1 cellular context compared by ENCODE assay signal in the genomic region with DNA sequence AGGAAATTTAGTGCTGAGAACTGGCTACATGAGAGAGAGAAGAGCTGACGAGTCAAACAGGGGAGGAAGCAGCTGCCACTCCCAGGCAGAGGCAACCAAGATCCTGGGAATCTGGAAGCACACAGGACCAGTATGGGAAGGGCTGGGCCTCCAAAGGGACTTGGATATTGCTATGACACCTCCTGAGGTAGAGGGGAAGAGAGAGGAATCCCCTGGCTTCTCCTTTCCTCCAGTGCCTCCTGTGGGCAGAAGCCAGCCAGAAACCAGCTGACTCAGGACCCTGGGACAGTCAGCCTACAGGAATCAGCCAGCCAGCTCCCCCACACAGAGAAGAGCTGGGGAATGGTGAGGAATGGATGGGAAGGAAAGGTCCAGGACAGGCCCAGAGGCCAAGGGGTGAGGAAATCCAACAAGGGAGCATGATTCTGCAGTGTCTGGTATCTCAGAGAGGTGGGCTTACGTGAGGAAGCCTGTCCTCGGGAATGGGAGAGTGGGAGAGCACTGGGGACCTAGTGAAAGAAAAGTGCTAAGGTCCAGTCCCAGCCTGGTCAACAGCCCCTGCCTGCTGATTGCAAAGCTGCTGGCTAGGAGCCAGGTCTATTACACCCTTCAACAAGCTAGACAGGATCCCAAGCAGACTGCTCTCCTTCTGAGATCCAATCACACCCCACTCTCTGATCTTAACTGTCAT.
A peak's percentile ranks its signal among the peaks of the same experiment; 100 is the strongest.
TF ChIP-seq lines count a peak whose summit lies in the region.

No MANE protein-coding gene starts in this region.

TF ChIP-seq in K562, 482 proteins besides CTCF, POLR2A, EP300 and RAD21 (continued from another document and continues in another):
- TF ChIP-seq U2AF2 (optimal IDR thresholded peaks at IDR 0.05; ENCODE audit: low read depth, low read length) (no peak), POLR2G (IDR thresholded peaks at IDR 0.05; ENCODE audit: low read depth, low read length) (no peak), PHF8 (IDR thresholded peaks at IDR 0.05; ENCODE audit: borderline replicate concordance, low read length) (no peak), RFX7 (CRISPR knock-in tag; IDR thresholded peaks at IDR 0.05) (no peak), POLR3A (IDR thresholded peaks at IDR 0.05; ENCODE audit: borderline replicate concordance, extremely low read depth, insufficient read depth, insufficient read length) (no peak), SIN3B (IDR thresholded peaks at IDR 0.05; ENCODE audit: low read depth) (no peak), MXI1 (IDR thresholded peaks at IDR 0.05; ENCODE audit: low read depth, low read length) (no peak), ATF1 (CRISPR knock-in tag; IDR thresholded peaks at IDR 0.05) (no peak), ATF1 (tag; IDR thresholded peaks at IDR 0.05) (0 out of 2 replicates have a peak, but pooled peaks have one; percentile 13), MIER1 (IDR thresholded peaks at IDR 0.05; ENCODE audit: low read depth) (no peak), MCM7 (IDR thresholded peaks at IDR 0.05) (no peak), POLR2AphosphoS5 (IDR thresholded peaks at IDR 0.05; ENCODE audit: control insufficient read depth, insufficient read depth, low read depth, low read length) (no peak), RB1 (IDR thresholded peaks at IDR 0.05; ENCODE audit: low read depth) (no peak), ZNF644 (tag; IDR thresholded peaks at IDR 0.05; ENCODE audit: low read depth) (no peak), SIX5 (IDR thresholded peaks at IDR 0.05; ENCODE audit: borderline replicate concordance in 1 of 2, insufficient read depth in 1 of 2, low read depth in 1 of 2, low read length in 2 of 2) (no peak), RUNX1 (IDR thresholded peaks at IDR 0.05; ENCODE audit: low read depth) (no peak), FOXA1 (IDR thresholded peaks at IDR 0.05; ENCODE audit: borderline replicate concordance) (no peak), WHSC1 (IDR thresholded peaks at IDR 0.05; ENCODE audit: low read length) (no peak)
- TF ChIP-seq, protein P1, sequence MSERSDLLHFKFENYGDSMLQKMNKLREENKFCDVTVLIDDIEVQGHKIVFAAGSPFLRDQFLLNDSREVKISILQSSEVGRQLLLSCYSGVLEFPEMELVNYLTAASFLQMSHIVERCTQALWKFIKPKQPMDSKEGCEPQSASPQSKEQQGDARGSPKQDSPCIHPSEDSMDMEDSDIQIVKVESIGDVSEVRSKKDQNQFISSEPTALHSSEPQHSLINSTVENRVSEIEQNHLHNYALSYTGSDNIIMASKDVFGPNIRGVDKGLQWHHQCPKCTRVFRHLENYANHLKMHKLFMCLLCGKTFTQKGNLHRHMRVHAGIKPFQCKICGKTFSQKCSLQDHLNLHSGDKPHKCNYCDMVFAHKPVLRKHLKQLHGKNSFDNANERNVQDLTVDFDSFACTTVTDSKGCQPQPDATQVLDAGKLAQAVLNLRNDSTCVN (CRISPR knock-in tag; IDR thresholded peaks at IDR 0.05): 0 out of 2 replicates have a peak, but pooled peaks have one; percentile 9
- TF ChIP-seq, protein P2, sequence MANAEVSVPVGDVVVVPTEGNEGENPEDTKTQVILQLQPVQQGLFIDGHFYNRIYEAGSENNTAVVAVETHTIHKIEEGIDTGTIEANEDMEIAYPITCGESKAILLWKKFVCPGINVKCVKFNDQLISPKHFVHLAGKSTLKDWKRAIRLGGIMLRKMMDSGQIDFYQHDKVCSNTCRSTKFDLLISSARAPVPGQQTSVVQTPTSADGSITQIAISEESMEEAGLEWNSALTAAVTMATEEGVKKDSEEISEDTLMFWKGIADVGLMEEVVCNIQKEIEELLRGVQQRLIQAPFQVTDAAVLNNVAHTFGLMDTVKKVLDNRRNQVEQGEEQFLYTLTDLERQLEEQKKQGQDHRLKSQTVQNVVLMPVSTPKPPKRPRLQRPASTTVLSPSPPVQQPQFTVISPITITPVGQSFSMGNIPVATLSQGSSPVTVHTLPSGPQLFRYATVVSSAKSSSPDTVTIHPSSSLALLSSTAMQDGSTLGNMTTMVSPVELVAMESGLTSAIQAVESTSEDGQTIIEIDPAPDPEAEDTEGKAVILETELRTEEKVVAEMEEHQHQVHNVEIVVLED (CRISPR knock-in tag; IDR thresholded peaks at IDR 0.05): no peak
- TF ChIP-seq, protein P3, sequence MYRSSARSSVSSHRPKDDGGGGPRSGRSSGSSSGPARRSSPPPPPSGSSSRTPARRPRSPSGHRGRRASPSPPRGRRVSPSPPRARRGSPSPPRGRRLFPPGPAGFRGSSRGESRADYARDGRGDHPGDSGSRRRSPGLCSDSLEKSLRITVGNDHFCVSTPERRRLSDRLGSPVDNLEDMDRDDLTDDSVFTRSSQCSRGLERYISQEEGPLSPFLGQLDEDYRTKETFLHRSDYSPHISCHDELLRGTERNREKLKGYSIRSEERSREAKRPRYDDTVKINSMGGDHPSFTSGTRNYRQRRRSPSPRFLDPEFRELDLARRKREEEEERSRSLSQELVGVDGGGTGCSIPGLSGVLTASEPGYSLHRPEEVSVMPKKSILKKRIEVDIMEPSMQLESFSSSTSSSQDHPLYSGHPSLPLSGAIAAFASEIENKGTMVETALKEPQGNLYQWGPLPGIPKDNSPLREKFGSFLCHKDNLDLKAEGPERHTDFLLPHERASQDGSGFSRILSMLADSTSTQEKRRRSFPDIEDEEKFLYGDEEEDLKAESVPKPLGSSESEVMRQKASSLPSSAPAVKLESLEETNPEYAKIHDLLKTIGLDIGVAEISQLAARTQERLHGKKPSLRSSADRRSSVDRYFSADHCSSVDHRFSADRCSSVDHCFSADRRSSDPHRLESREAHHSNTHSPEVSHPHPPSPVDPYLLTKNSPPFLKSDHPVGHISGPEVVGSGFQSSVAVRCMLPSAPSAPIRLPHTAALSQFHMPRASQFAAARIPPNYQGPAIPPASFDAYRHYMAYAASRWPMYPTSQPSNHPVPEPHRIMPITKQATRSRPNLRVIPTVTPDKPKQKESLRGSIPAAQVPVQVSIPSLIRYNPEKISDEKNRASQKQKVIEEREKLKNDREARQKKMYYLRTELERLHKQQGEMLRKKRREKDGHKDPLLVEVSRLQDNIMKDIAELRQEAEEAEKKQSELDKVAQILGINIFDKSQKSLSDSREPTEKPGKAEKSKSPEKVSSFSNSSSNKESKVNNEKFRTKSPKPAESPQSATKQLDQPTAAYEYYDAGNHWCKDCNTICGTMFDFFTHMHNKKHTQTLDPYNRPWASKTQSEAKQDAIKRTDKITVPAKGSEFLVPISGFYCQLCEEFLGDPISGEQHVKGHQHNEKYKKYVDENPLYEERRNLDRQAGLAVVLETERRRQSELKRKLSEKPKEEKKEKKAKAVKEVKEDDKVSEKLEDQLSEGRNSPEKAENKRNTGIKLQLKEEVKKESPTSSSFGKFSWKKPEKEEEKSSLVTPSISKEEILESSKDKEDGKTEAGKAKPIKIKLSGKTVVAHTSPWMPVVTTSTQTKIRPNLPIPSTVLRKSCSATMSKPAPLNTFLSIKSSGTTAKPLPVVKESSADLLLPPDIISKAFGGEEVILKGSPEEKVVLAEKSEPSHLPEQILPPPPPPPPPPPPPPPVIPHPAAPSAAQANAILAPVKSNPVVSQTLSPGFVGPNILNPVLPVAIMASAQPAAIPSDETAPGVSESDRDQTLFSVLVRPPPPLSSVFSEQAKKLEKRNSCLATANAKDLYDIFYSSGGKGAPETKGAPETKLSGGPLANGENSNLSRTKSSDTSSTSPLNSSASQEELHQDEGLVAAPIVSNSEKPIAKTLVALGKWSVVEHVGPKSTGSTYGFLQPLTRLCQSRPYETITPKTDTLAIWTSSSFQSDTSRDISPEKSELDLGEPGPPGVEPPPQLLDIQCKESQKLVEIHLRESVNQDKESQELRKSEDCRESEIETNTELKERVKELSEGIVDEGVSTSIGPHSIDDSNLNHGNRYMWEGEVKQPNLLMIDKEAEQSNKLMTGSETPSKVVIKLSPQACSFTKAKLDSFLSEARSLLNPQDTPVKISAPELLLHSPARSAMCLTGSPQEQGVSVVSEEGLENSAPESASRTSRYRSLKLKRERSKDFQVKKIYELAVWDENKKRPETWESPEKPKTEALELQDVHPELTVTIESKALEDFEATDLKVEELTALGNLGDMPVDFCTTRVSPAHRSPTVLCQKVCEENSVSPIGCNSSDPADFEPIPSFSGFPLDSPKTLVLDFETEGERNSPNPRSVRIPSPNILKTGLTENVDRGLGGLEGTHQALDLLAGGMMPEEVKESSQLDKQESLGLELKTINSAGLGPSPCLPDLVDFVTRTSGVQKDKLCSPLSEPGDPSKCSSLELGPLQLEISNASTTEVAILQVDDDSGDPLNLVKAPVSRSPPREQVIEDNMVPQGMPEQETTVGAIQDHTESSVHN (IDR thresholded peaks at IDR 0.05; ENCODE audit: borderline replicate concordance in 1 of 2, low read depth in 1 of 2): no peak
- TF ChIP-seq, protein P4, sequence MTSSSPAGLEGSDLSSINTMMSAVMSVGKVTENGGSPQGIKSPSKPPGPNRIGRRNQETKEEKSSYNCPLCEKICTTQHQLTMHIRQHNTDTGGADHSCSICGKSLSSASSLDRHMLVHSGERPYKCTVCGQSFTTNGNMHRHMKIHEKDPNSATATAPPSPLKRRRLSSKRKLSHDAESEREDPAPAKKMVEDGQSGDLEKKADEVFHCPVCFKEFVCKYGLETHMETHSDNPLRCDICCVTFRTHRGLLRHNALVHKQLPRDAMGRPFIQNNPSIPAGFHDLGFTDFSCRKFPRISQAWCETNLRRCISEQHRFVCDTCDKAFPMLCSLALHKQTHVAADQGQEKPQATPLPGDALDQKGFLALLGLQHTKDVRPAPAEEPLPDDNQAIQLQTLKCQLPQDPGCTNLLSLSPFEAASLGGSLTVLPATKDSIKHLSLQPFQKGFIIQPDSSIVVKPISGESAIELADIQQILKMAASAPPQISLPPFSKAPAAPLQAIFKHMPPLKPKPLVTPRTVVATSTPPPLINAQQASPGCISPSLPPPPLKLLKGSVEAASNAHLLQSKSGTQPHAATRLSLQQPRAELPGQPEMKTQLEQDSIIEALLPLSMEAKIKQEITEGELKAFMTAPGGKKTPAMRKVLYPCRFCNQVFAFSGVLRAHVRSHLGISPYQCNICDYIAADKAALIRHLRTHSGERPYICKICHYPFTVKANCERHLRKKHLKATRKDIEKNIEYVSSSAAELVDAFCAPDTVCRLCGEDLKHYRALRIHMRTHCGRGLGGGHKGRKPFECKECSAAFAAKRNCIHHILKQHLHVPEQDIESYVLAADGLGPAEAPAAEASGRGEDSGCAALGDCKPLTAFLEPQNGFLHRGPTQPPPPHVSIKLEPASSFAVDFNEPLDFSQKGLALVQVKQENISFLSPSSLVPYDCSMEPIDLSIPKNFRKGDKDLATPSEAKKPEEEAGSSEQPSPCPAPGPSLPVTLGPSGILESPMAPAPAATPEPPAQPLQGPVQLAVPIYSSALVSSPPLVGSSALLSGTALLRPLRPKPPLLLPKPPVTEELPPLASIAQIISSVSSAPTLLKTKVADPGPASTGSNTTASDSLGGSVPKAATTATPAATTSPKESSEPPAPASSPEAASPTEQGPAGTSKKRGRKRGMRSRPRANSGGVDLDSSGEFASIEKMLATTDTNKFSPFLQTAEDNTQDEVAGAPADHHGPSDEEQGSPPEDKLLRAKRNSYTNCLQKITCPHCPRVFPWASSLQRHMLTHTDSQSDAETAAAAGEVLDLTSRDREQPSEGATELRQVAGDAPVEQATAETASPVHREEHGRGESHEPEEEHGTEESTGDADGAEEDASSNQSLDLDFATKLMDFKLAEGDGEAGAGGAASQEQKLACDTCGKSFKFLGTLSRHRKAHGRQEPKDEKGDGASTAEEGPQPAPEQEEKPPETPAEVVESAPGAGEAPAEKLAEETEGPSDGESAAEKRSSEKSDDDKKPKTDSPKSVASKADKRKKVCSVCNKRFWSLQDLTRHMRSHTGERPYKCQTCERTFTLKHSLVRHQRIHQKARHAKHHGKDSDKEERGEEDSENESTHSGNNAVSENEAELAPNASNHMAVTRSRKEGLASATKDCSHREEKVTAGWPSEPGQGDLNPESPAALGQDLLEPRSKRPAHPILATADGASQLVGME (CRISPR knock-in tag; IDR thresholded peaks at IDR 0.05): no peak
- TF ChIP-seq, protein P5, sequence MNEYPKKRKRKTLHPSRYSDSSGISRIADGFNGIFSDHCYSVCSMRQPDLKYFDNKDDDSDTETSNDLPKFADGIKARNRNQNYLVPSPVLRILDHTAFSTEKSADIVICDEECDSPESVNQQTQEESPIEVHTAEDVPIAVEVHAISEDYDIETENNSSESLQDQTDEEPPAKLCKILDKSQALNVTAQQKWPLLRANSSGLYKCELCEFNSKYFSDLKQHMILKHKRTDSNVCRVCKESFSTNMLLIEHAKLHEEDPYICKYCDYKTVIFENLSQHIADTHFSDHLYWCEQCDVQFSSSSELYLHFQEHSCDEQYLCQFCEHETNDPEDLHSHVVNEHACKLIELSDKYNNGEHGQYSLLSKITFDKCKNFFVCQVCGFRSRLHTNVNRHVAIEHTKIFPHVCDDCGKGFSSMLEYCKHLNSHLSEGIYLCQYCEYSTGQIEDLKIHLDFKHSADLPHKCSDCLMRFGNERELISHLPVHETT (CRISPR knock-in tag; conservative IDR thresholded peaks at IDR 0.05 in 1 of 2, IDR thresholded peaks at IDR 0.05 in 1 of 2): no peak
- TF ChIP-seq, protein P6, sequence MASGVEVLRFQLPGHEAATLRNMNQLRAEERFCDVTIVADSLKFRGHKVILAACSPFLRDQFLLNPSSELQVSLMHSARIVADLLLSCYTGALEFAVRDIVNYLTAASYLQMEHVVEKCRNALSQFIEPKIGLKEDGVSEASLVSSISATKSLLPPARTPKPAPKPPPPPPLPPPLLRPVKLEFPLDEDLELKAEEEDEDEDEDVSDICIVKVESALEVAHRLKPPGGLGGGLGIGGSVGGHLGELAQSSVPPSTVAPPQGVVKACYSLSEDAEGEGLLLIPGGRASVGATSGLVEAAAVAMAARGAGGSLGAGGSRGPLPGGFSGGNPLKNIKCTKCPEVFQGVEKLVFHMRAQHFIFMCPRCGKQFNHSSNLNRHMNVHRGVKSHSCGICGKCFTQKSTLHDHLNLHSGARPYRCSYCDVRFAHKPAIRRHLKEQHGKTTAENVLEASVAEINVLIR (CRISPR knock-in tag; IDR thresholded peaks at IDR 0.05): no peak
